Comparison of ENCODE assay signal across 8 cellular contexts in genomic region chr11:117327567-117328413, GRCh38. TPM values are rescaled to one million over a fixed set of nuclear protein-coding genes. Genes with fewer than 3 reads are reported as not detected.
DNase-seq lines count a peak whose midpoint lies in the region; ATAC-seq and TF ChIP-seq lines count a peak whose summit lies in the region.

CEP164 (plus strand) TSS chr11:117327854; CDS start chr11:117338587, 10,733 bp downstream.

- no TSS peak for BruUV-seq in PC-3 (replicated peaks; lab: Mats Ljungman, UMichigan)

- intact Hi-C loops in PC-3 (cut with micrococcal nuclease) = loop anchor here (1.0 kb wide), 1 partner anchor 88 kb away; no protein-coding TSS in a partner anchor

- H3K27me3 ChIP-seq in PC-3 (ENCODE audit: low read length) = no peaks in the 10 kb centered on the region
- H3K27me3 ChIP-seq in mucosa of rectum (ENCODE audit: control insufficient read depth in 2 of 2, insufficient read depth in 2 of 2, low read length in 2 of 2) = no peaks in the 10 kb centered on the region

- peak; percentile 49 for TF ChIP-seq POLR2A in erythroblast (IDR thresholded peaks at IDR 0.05; ENCODE audit: low read length)

- H3F3A ChIP-seq in PC-3 (ENCODE audit: low read length, unreplicated experiment) = no peaks in the 10 kb centered on the region

- no peak for TF ChIP-seq CTCF in PC-3 (conservative IDR thresholded peaks at IDR 0.05; ENCODE audit: low read depth, low read length)

- POLR2A ChIA-PET in PC-3 (lab: Charles Lee; ENCODE audit: unreplicated experiment) = interaction anchor here (0.6 to 1.0 kb wide), 4 partner anchors 12 to 389 kb away, joined by 3 to 7 read pairs (median 4); partner anchors contain the start of gene BACE1

- H3K4me3 ChIP-seq in PC-3 (ENCODE audit: low read length) = peak within 1 kb of the TSS; percentile 76
- H3K4me3 ChIP-seq in mucosa of rectum (ENCODE audit: low read length in 2 of 2) = peak within 1 kb of the TSS; percentile 80 to 89

- H3K4me2 ChIP-seq in PC-3 (ENCODE audit: low read length) = peak within 1 kb of the TSS; percentile 95

- H4K20me1 ChIP-seq in PC-3 (ENCODE audit: low read length) = no peaks in the 10 kb centered on the region

- DNase-seq in DMS114 treated with DMSO at 0.1 percent for 48 hours (lab: John Stamatoyannopoulos, UW; ENCODE audit: unreplicated experiment) (peak; percentile 80), PC-3 (peak; percentile 98), activated T-cell treated with anti-CD3 and anti-CD28 coated beads for 48 hours (ENCODE audit: low read depth) (peak; percentile 88), erythroblast (lab: John Stamatoyannopoulos, UW) (peak; percentile 96 to 97)
- peak; percentile 95 for DNase-seq in stimulated activated CD8-positive, alpha-beta memory T cell treated with anti-CD3 and anti-CD28 coated beads, Interleukin-4, amount 100 ng/mL, for 48 hours

- no peak for TF ChIP-seq EP300 in Ishikawa (IDR thresholded peaks at IDR 0.05; ENCODE audit: borderline replicate concordance)

- H3K36me3 ChIP-seq in PC-3 (ENCODE audit: low read depth, low read length) (no peaks in the 10 kb centered on the region), mucosa of rectum (ENCODE audit: control insufficient read depth in 2 of 2, insufficient read depth in 2 of 2, low read length in 2 of 2) (no peaks in the 10 kb centered on the region)

- H3K9ac ChIP-seq in PC-3 (ENCODE audit: low read length) (peak within 1 kb of the TSS; percentile 69), mucosa of rectum (ENCODE audit: low read depth in 1 of 2, low read length in 2 of 2) (peak within 1 kb of the TSS; percentile 72 to 80)

- TF ChIP-seq RAD21 in Ishikawa (IDR thresholded peaks at IDR 0.05; ENCODE audit: low read depth) = no peak

- ATAC-seq in GM21576 (IDR thresholded peaks at IDR 0.05; ENCODE audit: unreplicated experiment) (peak; percentile 98), PC-3 (peak; percentile 95)

- CTCF ChIA-PET in PC-3 (lab: Charles Lee) = interaction anchor here (0.6 kb wide), 1 partner anchor 40 kb away, joined by 4 read pairs; no protein-coding TSS in a partner anchor

- no peaks in the 10 kb centered on the region for H3K9me2 ChIP-seq in PC-3 (replicated peaks; ENCODE audit: low read length)

- H3K4me1 ChIP-seq in PC-3 (ENCODE audit: insufficient read depth, low read length) = peaks cover 10% of the 10 kb centered on the region
- peaks cover 6 to 7% of the 10 kb centered on the region in 2 donors for H3K4me1 ChIP-seq in mucosa of rectum (ENCODE audit: control insufficient read depth in 2 of 2, insufficient read depth in 2 of 2, low read length in 2 of 2)

- H3K27ac ChIP-seq in PC-3 (ENCODE audit: low read length) (peak within 1 kb of the TSS; percentile 57), mucosa of rectum (ENCODE audit: low read depth in 2 of 2, low read length in 2 of 2) (peak within 1 kb of the TSS; percentile 85 to 87)

- peaks cover 19% of the 10 kb centered on the region for H3K79me2 ChIP-seq in PC-3 (ENCODE audit: low read length)

- peak within 1 kb of the TSS; percentile 93 for H2AFZ ChIP-seq in PC-3 (ENCODE audit: low read length)

- H3K9me3 ChIP-seq in PC-3 (ENCODE audit: low read length) (no peaks in the 10 kb centered on the region), mucosa of rectum (ENCODE audit: control insufficient read depth in 2 of 2, low read length in 2 of 2) (no peaks in the 10 kb centered on the region)

TF ChIP-seq in Ishikawa, 13 proteins besides CTCF, POLR2A, EP300 and RAD21:
- TF ChIP-seq ZBTB7A (IDR thresholded peaks at IDR 0.05; ENCODE audit: low read depth) (0 out of 2 replicates have a peak, but pooled peaks have one; percentile 31), TCF12 (IDR thresholded peaks at IDR 0.05; ENCODE audit: low read depth) (no peak), MAX (IDR thresholded peaks at IDR 0.05) (peak; percentile 64; the same call in 1 of the 2 replicates)

RNA-seq across cellular contexts. Expression of gene CEP164, which starts in this region (rescaled TPM):
- 43.7 and 51.1 TPM in 2 replicates for total RNA-seq in PC-3 (2014; rRNA removed)

Comparison
In these comparisons a context has a peak if more than half of its experiments do, and no peak if none do; other contexts are left out.
1. Peak in every context shown above with its lines: DNase-seq, ATAC-seq, H3K4me3 ChIP-seq and H3K27ac ChIP-seq.